In the genomic region with DNA sequence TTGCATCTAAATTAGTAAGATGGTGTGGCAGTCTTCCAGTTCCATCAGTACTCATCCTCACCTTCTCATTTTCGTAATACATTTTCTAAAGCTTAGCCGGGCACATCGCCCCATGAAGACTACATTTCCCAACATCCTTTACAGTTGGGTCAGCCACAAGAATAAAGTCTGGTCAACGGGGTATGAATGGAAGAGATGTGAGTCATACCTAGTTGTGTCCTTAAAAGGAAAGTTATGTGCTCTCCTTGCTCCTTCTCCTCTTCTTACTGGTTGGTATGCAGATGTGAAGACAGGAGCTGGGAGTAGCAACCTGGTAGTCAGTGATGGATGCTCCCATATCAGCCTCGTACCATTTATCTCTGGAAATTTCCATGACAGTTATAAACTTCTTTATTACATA, we compare ENCODE assay signal across 11 cellular contexts. TPM values are rescaled to one million over a fixed set of nuclear protein-coding genes. Genes with fewer than 3 reads are reported as not detected.
DNase-seq lines count a peak whose midpoint lies in the region; ATAC-seq and TF ChIP-seq lines count a peak whose summit lies in the region.
"Had no signal": no experiment of that assay in that cellular context is flagged by ENCODE, and none has a peak within 500 bp of the region (broad histone marks: within the 10 kb centered on the region; RNA-seq: fewer than 3 reads in every experiment).

No MANE protein-coding gene starts in this region.

- intact Hi-C loops in ovary (cut with DNase I) = no loop called here

- no peak overlapping the region for H3K4me3 Mint-ChIP-seq in HFFc6
- H3K4me3 Mint-ChIP-seq in activated T-helper 17 cell treated with anti-CD3 and anti-CD28 coated beads, Interleukin-2, amount 50 U/mL, for 72 hours = no peak overlapping the region
- H3K4me3 Mint-ChIP-seq: CD4-positive, alpha-beta memory T cell had no signal

- WGBS in ovary, 3 donors = 68 to 76% (median 70%) methylated on average over 5 of the region's 5 CpGs

- TF ChIP-seq CTCF in AG04449 (IDR thresholded peaks at IDR 0.05; ENCODE audit: insufficient read depth, low read length, missing control alignments) = no peak
- no peak for TF ChIP-seq CTCF in HFFc6 (IDR thresholded peaks at IDR 0.05)
- no peak for TF ChIP-seq CTCF in ovary (IDR thresholded peaks at IDR 0.05)

- H3K36me3 Mint-ChIP-seq in HFFc6 (ENCODE audit: low read depth) = no peaks in the 10 kb centered on the region; the same call in 1 of the 2 replicates
- no peaks in the 10 kb centered on the region for H3K36me3 Mint-ChIP-seq in activated T-helper 17 cell treated with anti-CD3 and anti-CD28 coated beads, Interleukin-2, amount 50 U/mL, for 72 hours (ENCODE audit: low read depth)

- TF ChIP-seq POLR2A in ovary (IDR thresholded peaks at IDR 0.05) = no peak

- H3K36me3 ChIP-seq in ovary = no peaks in the 10 kb centered on the region

- no peak overlapping the region for H3K27ac Mint-ChIP-seq in HFFc6
- no peak overlapping the region for H3K27ac Mint-ChIP-seq in activated T-helper 17 cell treated with anti-CD3 and anti-CD28 coated beads, Interleukin-2, amount 50 U/mL, for 72 hours
- H3K27ac Mint-ChIP-seq: CD4-positive, alpha-beta memory T cell had no signal

- H3K4me3 ChIP-seq in AG04449 (ENCODE audit: low read depth, low read length) (no peak overlapping the region), ovary (no peak overlapping the region)

- no peaks in the 10 kb centered on the region for H3K9me3 ChIP-seq in ovary

- H3K9me3 Mint-ChIP-seq in HFFc6 = peaks cover 26% of the 10 kb centered on the region
- H3K9me3 Mint-ChIP-seq in activated T-helper 17 cell treated with anti-CD3 and anti-CD28 coated beads, Interleukin-2, amount 50 U/mL, for 72 hours = no peaks in the 10 kb centered on the region

- CTCF ChIA-PET in AG04449 (lab: Yijun Ruan, JAX) = no interaction called here

- TF ChIP-seq EP300 in ovary (IDR thresholded peaks at IDR 0.05) = no peak

- POLR2A ChIA-PET in AG04449 (lab: Yijun Ruan, JAX) = no interaction called here

- peak; percentile 55 for DNase-seq in AG04449 (ENCODE audit: low read depth, low spot score)
- peak; percentile 68 for DNase-seq in HFFc6
- peak; percentile 51 for DNase-seq in iPS DF 4.7 (ENCODE audit: extremely low read depth, low spot score)
- no peak for DNase-seq in ovary
- DNase-seq in activated CD8-positive, alpha-beta memory T cell treated with anti-CD3 and anti-CD28 coated beads, Interleukin-2, amount 50 U/mL, for 4 hours = no peak
- DNase-seq in NCI-H748 treated with DMSO at 0.1 percent for 48 hours (lab: John Stamatoyannopoulos, UW) = no peak
- DNase-seq: CD4-positive, alpha-beta memory T cell had no signal

- peaks cover 2% of the 10 kb centered on the region; the same call in 1 of the 2 replicates for H3K27me3 Mint-ChIP-seq in HFFc6 (ENCODE audit: insufficient read depth)
- H3K27me3 Mint-ChIP-seq in activated T-helper 17 cell treated with anti-CD3 and anti-CD28 coated beads, Interleukin-2, amount 50 U/mL, for 72 hours = no peaks in the 10 kb centered on the region
- H3K27me3 Mint-ChIP-seq: CD4-positive, alpha-beta memory T cell had no signal

- peak; percentile 55 for ATAC-seq in activated T-helper 17 cell treated with anti-CD3 and anti-CD28 coated beads, Interleukin-2, amount 50 U/mL, for 72 hours (replicated peaks)
- no peak for ATAC-seq in HG03175 (IDR thresholded peaks at IDR 0.05; ENCODE audit: unreplicated experiment)
- ATAC-seq: activated CD4-positive, CD25-positive, alpha-beta regulatory T cell treated with anti-CD3 and anti-CD28 coated beads, Interleukin-2, amount 50 U/mL, for 24 hours had no signal

- peaks cover 11% of the 10 kb centered on the region; the same call in 1 of the 2 replicates for H3K4me1 Mint-ChIP-seq in HFFc6 (ENCODE audit: low read depth)
- H3K4me1 Mint-ChIP-seq in activated T-helper 17 cell treated with anti-CD3 and anti-CD28 coated beads, Interleukin-2, amount 50 U/mL, for 72 hours = peaks cover 21% of the 10 kb centered on the region

- H3K4me1 ChIP-seq in ovary (ENCODE audit: insufficient read depth) = peaks cover 2% of the 10 kb centered on the region

- no peak overlapping the region for H3K27ac ChIP-seq in ovary
- H3K27ac ChIP-seq: KMS-11 had no signal

- no peaks in the 10 kb centered on the region for H3K27me3 ChIP-seq in ovary

RNA-seq across cellular contexts. Expression of a gene that starts 35.9 kb away (rescaled TPM):
- total RNA-seq in HFFc6 (2021; fragmentation: NEBNext Ultra II Directional; extraction: Animal tissue kit (Norgen Biotek cat#: 25700)) = under 1 TPM in 1 of 6 experiments, not detected in 5; 0.19 TPM
- 10 to 100 TPM; 22.7 to 61.4 TPM for total RNA-seq in activated T-helper 17 cell treated with anti-CD3 and anti-CD28 coated beads, Interleukin-2, amount 50 U/mL, for 72 hours
- total RNA-seq in ovary = 1 to 10 TPM; 1.8 to 5.1 (median 2.4) TPM
- polyA plus RNA-seq in ovary = 1 to 10 TPM; 1.7 to 4.3 TPM

Comparison
In these comparisons a context has a peak if more than half of its experiments do, and no peak if none do; other contexts are left out.
1. DNase-seq: peak in AG04449 (single experiment), HFFc6 (single experiment) and iPS DF 4.7 (single experiment); none in ovary (0 of 5), activated CD8-positive, alpha-beta memory T cell treated with anti-CD3 and anti-CD28 coated beads, Interleukin-2, amount 50 U/mL, for 4 hours (single experiment) and NCI-H748 treated with DMSO at 0.1 percent for 48 hours (single experiment).